ENCODE assay signal across 1 cellular context in the genomic region with DNA sequence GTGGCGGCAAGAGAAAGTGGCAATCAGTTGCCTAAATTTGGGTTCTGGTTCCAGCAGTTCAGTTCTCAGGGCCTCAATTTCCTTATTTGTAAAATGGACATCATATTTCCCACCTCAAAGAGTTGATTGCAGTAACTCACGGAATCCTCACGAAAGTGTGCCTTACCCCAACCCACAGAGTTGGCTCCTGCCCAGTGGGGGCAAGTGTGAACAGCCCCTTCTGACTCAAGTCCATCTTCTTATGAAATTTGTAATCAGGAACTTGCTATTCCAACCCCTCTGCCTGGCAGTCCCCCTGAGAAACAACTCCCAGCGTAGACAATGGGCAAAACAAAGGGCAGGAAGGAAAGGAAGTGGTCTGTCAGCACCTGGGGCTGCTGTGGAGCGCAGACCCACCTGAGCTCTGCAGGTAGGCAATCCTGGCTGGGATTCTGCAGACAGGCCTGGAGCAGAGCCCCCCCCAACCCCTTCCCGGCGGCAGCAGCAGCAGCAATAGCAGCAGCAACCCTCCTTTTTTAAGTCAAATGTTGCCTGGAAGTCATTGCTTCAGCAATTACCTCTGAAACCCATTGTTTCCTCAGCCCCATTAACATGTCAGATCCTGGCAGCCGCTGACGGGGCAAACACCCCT.
TF ChIP-seq lines count a peak whose summit lies in the region.

No MANE protein-coding gene starts in this region.

TF ChIP-seq in WTC11, 78 proteins besides CTCF, POLR2A, EP300 and RAD21 (continued from another document and continues in another):
- TF ChIP-seq NR2C2 (CRISPR knock-in tag; IDR thresholded peaks at IDR 0.05) (no peak), ETV6 (CRISPR knock-in tag; IDR thresholded peaks at IDR 0.05) (peak; percentile 95), ZNF232 (CRISPR knock-in tag; IDR thresholded peaks at IDR 0.05) (no peak; the same call in 1 of the 2 replicates), JAZF1 (CRISPR knock-in tag; IDR thresholded peaks at IDR 0.05) (no peak), ZNF317 (CRISPR knock-in tag; IDR thresholded peaks at IDR 0.05; ENCODE audit: borderline replicate concordance, low read depth) (no peak), GTF2I (CRISPR knock-in tag; conservative IDR thresholded peaks at IDR 0.05) (no peak), NR1H2 (CRISPR knock-in tag; IDR thresholded peaks at IDR 0.05) (no peak), JUN (CRISPR knock-in tag; IDR thresholded peaks at IDR 0.05) (no peak), NFATC4 (CRISPR knock-in tag; IDR thresholded peaks at IDR 0.05) (no peak), ZBTB21 (CRISPR knock-in tag; IDR thresholded peaks at IDR 0.05; ENCODE audit: borderline replicate concordance) (peak; percentile 77; the same call in 1 of the 2 replicates), RORB (CRISPR knock-in tag; IDR thresholded peaks at IDR 0.05) (no peak), MXD4 (CRISPR knock-in tag; IDR thresholded peaks at IDR 0.05; ENCODE audit: borderline replicate concordance) (no peak), SMAD3 (CRISPR knock-in tag; IDR thresholded peaks at IDR 0.05; ENCODE audit: borderline replicate concordance) (no peak), ZNF138 (CRISPR knock-in tag; conservative IDR thresholded peaks at IDR 0.05) (peak; percentile 88), ZNF219 (CRISPR knock-in tag; IDR thresholded peaks at IDR 0.05; ENCODE audit: borderline replicate concordance) (0 out of 2 replicates have a peak, but pooled peaks have one; percentile 28), SOX15 (CRISPR knock-in tag; IDR thresholded peaks at IDR 0.05) (no peak), NR3C1 (CRISPR knock-in tag; conservative IDR thresholded peaks at IDR 0.05; ENCODE audit: low read depth) (peak; percentile 77; the same call in 1 of the 2 replicates)
- TF ChIP-seq, protein P1, sequence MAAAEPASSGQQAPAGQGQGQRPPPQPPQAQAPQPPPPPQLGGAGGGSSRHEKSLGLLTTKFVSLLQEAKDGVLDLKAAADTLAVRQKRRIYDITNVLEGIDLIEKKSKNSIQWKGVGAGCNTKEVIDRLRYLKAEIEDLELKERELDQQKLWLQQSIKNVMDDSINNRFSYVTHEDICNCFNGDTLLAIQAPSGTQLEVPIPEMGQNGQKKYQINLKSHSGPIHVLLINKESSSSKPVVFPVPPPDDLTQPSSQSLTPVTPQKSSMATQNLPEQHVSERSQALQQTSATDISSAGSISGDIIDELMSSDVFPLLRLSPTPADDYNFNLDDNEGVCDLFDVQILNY (CRISPR knock-in tag; IDR thresholded peaks at IDR 0.05), result 0 out of 2 replicates have a peak, but pooled peaks have one; percentile 21
- TF ChIP-seq, protein P2, sequence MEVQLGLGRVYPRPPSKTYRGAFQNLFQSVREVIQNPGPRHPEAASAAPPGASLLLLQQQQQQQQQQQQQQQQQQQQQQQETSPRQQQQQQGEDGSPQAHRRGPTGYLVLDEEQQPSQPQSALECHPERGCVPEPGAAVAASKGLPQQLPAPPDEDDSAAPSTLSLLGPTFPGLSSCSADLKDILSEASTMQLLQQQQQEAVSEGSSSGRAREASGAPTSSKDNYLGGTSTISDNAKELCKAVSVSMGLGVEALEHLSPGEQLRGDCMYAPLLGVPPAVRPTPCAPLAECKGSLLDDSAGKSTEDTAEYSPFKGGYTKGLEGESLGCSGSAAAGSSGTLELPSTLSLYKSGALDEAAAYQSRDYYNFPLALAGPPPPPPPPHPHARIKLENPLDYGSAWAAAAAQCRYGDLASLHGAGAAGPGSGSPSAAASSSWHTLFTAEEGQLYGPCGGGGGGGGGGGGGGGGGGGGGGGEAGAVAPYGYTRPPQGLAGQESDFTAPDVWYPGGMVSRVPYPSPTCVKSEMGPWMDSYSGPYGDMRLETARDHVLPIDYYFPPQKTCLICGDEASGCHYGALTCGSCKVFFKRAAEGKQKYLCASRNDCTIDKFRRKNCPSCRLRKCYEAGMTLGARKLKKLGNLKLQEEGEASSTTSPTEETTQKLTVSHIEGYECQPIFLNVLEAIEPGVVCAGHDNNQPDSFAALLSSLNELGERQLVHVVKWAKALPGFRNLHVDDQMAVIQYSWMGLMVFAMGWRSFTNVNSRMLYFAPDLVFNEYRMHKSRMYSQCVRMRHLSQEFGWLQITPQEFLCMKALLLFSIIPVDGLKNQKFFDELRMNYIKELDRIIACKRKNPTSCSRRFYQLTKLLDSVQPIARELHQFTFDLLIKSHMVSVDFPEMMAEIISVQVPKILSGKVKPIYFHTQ (CRISPR knock-in tag; IDR thresholded peaks at IDR 0.05), result no peak
- TF ChIP-seq, protein P3, sequence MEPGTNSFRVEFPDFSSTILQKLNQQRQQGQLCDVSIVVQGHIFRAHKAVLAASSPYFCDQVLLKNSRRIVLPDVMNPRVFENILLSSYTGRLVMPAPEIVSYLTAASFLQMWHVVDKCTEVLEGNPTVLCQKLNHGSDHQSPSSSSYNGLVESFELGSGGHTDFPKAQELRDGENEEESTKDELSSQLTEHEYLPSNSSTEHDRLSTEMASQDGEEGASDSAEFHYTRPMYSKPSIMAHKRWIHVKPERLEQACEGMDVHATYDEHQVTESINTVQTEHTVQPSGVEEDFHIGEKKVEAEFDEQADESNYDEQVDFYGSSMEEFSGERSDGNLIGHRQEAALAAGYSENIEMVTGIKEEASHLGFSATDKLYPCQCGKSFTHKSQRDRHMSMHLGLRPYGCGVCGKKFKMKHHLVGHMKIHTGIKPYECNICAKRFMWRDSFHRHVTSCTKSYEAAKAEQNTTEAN (CRISPR knock-in tag; IDR thresholded peaks at IDR 0.05), result peak; percentile 75; the same call in 1 of the 2 replicates
- TF ChIP-seq, protein P4, sequence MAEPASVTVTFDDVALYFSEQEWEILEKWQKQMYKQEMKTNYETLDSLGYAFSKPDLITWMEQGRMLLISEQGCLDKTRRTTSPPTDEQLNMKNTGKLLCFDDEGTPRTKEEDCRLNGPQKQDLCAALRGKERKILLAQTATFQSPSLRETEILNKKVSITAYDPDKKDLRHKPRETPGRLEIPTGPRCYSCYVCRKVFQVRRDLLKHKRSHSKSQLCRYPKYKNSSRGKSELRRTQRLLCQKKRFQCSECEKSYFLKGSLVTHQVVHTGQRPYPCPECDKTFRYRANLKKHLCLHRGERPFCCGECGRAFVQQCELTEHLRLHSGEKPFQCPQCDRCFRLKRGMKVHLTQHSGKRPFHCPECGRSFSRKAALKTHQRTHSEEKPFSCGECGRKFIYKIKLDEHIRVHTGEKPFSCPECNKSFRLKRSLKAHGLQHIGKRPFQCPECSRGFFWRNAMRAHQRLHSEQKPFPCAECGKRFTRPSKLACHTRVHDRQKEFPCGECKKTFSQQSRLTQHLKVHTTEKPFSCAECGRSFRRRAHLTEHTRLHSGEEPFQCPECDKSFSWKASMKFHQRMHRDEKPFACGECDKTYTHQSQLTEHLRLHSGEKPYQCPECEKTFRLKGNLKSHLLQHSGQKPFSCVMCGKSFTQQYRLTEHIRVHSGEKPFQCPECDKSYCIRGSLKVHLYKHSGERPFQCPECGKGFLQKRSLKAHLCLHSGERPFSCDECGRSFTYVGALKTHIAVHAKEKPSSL (CRISPR knock-in tag; conservative IDR thresholded peaks at IDR 0.05), result no peak
- TF ChIP-seq, protein P5, sequence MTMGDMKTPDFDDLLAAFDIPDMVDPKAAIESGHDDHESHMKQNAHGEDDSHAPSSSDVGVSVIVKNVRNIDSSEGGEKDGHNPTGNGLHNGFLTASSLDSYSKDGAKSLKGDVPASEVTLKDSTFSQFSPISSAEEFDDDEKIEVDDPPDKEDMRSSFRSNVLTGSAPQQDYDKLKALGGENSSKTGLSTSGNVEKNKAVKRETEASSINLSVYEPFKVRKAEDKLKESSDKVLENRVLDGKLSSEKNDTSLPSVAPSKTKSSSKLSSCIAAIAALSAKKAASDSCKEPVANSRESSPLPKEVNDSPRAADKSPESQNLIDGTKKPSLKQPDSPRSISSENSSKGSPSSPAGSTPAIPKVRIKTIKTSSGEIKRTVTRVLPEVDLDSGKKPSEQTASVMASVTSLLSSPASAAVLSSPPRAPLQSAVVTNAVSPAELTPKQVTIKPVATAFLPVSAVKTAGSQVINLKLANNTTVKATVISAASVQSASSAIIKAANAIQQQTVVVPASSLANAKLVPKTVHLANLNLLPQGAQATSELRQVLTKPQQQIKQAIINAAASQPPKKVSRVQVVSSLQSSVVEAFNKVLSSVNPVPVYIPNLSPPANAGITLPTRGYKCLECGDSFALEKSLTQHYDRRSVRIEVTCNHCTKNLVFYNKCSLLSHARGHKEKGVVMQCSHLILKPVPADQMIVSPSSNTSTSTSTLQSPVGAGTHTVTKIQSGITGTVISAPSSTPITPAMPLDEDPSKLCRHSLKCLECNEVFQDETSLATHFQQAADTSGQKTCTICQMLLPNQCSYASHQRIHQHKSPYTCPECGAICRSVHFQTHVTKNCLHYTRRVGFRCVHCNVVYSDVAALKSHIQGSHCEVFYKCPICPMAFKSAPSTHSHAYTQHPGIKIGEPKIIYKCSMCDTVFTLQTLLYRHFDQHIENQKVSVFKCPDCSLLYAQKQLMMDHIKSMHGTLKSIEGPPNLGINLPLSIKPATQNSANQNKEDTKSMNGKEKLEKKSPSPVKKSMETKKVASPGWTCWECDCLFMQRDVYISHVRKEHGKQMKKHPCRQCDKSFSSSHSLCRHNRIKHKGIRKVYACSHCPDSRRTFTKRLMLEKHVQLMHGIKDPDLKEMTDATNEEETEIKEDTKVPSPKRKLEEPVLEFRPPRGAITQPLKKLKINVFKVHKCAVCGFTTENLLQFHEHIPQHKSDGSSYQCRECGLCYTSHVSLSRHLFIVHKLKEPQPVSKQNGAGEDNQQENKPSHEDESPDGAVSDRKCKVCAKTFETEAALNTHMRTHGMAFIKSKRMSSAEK (CRISPR knock-in tag; IDR thresholded peaks at IDR 0.05; ENCODE audit: borderline replicate concordance), result 0 out of 2 replicates have a peak, but pooled peaks have one; percentile 4
- TF ChIP-seq, protein P6, sequence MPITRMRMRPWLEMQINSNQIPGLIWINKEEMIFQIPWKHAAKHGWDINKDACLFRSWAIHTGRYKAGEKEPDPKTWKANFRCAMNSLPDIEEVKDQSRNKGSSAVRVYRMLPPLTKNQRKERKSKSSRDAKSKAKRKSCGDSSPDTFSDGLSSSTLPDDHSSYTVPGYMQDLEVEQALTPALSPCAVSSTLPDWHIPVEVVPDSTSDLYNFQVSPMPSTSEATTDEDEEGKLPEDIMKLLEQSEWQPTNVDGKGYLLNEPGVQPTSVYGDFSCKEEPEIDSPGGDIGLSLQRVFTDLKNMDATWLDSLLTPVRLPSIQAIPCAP (CRISPR knock-in tag; IDR thresholded peaks at IDR 0.05), result no peak
- TF ChIP-seq, protein P7, sequence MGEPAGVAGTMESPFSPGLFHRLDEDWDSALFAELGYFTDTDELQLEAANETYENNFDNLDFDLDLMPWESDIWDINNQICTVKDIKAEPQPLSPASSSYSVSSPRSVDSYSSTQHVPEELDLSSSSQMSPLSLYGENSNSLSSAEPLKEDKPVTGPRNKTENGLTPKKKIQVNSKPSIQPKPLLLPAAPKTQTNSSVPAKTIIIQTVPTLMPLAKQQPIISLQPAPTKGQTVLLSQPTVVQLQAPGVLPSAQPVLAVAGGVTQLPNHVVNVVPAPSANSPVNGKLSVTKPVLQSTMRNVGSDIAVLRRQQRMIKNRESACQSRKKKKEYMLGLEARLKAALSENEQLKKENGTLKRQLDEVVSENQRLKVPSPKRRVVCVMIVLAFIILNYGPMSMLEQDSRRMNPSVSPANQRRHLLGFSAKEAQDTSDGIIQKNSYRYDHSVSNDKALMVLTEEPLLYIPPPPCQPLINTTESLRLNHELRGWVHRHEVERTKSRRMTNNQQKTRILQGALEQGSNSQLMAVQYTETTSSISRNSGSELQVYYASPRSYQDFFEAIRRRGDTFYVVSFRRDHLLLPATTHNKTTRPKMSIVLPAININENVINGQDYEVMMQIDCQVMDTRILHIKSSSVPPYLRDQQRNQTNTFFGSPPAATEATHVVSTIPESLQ (CRISPR knock-in tag; IDR thresholded peaks at IDR 0.05), result no peak
- TF ChIP-seq, protein P8, sequence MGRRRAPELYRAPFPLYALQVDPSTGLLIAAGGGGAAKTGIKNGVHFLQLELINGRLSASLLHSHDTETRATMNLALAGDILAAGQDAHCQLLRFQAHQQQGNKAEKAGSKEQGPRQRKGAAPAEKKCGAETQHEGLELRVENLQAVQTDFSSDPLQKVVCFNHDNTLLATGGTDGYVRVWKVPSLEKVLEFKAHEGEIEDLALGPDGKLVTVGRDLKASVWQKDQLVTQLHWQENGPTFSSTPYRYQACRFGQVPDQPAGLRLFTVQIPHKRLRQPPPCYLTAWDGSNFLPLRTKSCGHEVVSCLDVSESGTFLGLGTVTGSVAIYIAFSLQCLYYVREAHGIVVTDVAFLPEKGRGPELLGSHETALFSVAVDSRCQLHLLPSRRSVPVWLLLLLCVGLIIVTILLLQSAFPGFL (CRISPR knock-in tag; IDR thresholded peaks at IDR 0.05; ENCODE audit: borderline replicate concordance), result no peak
- TF ChIP-seq, protein P9, sequence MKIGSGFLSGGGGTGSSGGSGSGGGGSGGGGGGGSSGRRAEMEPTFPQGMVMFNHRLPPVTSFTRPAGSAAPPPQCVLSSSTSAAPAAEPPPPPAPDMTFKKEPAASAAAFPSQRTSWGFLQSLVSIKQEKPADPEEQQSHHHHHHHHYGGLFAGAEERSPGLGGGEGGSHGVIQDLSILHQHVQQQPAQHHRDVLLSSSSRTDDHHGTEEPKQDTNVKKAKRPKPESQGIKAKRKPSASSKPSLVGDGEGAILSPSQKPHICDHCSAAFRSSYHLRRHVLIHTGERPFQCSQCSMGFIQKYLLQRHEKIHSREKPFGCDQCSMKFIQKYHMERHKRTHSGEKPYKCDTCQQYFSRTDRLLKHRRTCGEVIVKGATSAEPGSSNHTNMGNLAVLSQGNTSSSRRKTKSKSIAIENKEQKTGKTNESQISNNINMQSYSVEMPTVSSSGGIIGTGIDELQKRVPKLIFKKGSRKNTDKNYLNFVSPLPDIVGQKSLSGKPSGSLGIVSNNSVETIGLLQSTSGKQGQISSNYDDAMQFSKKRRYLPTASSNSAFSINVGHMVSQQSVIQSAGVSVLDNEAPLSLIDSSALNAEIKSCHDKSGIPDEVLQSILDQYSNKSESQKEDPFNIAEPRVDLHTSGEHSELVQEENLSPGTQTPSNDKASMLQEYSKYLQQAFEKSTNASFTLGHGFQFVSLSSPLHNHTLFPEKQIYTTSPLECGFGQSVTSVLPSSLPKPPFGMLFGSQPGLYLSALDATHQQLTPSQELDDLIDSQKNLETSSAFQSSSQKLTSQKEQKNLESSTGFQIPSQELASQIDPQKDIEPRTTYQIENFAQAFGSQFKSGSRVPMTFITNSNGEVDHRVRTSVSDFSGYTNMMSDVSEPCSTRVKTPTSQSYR (CRISPR knock-in tag; IDR thresholded peaks at IDR 0.05), result no peak; the same call in 1 of the 2 replicates
- TF ChIP-seq, protein P10, sequence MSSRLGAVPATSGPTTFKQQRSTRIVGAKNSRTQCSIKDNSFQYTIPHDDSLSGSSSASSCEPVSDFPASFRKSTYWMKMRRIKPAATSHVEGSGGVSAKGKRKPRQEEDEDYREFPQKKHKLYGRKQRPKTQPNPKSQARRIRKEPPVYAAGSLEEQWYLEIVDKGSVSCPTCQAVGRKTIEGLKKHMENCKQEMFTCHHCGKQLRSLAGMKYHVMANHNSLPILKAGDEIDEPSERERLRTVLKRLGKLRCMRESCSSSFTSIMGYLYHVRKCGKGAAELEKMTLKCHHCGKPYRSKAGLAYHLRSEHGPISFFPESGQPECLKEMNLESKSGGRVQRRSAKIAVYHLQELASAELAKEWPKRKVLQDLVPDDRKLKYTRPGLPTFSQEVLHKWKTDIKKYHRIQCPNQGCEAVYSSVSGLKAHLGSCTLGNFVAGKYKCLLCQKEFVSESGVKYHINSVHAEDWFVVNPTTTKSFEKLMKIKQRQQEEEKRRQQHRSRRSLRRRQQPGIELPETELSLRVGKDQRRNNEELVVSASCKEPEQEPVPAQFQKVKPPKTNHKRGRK (CRISPR knock-in tag; IDR thresholded peaks at IDR 0.05; ENCODE audit: borderline replicate concordance), result no peak
- TF ChIP-seq, protein P11, sequence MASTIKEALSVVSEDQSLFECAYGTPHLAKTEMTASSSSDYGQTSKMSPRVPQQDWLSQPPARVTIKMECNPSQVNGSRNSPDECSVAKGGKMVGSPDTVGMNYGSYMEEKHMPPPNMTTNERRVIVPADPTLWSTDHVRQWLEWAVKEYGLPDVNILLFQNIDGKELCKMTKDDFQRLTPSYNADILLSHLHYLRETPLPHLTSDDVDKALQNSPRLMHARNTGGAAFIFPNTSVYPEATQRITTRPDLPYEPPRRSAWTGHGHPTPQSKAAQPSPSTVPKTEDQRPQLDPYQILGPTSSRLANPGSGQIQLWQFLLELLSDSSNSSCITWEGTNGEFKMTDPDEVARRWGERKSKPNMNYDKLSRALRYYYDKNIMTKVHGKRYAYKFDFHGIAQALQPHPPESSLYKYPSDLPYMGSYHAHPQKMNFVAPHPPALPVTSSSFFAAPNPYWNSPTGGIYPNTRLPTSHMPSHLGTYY (CRISPR knock-in tag; IDR thresholded peaks at IDR 0.05), result no peak
